10 cellular contexts compared by ENCODE assay signal in genomic region chr10:70440296-70441160, GRCh38. TPM values are rescaled to one million over a fixed set of nuclear protein-coding genes. Genes with fewer than 3 reads are reported as not detected.
DNase-seq lines count a peak whose midpoint lies in the region; ATAC-seq and TF ChIP-seq lines count a peak whose summit lies in the region.
"Had no signal": no experiment of that assay in that cellular context is flagged by ENCODE, and none has a peak within 500 bp of the region (broad histone marks: within the 10 kb centered on the region; RNA-seq: fewer than 3 reads in every experiment).

No MANE protein-coding gene starts in this region.

- peaks cover 0 to 35% (median 2%) of the 10 kb centered on the region in 3 experiments; a peak in 2 of 7 replicates for H3K36me3 Mint-ChIP-seq in H9 (ENCODE audit: insufficient read depth in 1 of 3, low read depth in 3 of 3)
- peaks cover 2 to 3% of the 10 kb centered on the region in 2 donors for H3K36me3 Mint-ChIP-seq in activated T-cell treated with anti-CD3 and anti-CD28 coated beads, Interleukin-2, amount 50 U/mL, for 72 hours (ENCODE audit: insufficient read depth in 2 of 2)

- peak overlapping the region; percentile 61 for H3K4me3 ChIP-seq in left ventricle myocardium inferior

- no peaks in the 10 kb centered on the region for H3K79me1 ChIP-seq in H9 (ENCODE audit: insufficient read depth, low read depth, low read length, poor library complexity, severe bottlenecking)

- peaks cover 7% of the 10 kb centered on the region; the same call in 1 of the 2 replicates for H3K27me3 ChIP-seq in H9 (ENCODE audit: insufficient read depth, low read length)
- H3K27me3 ChIP-seq in left ventricle myocardium inferior (ENCODE audit: low read depth), result peaks cover 46% of the 10 kb centered on the region

- no peak overlapping the region for H3T11ph ChIP-seq in H9 (ENCODE audit: low read length)

- H3K18ac ChIP-seq in H9 (ENCODE audit: insufficient read length, low read depth, low read length), result peak overlapping the region; percentile 6

- H3K14ac ChIP-seq in H9 (ENCODE audit: insufficient read depth, low read length), result peak overlapping the region; percentile 3; the same call in 1 of the 2 replicates

- H2BK20ac ChIP-seq in H9 (ENCODE audit: low read depth, low read length, poor library complexity, severe bottlenecking), result no peak overlapping the region

- no peak overlapping the region for H4K91ac ChIP-seq in H9 (ENCODE audit: insufficient read length, low read depth, low read length)

- H3K23me2 ChIP-seq in H9 (ENCODE audit: insufficient read length, low read depth, low read length, poor library complexity, severe bottlenecking), result peaks cover 14% of the 10 kb centered on the region

- H3K9me3 ChIP-seq in H9 (ENCODE audit: control insufficient read depth, low read depth, low read length) (no peaks in the 10 kb centered on the region), left ventricle myocardium inferior (replicated peaks) (no peaks in the 10 kb centered on the region)

- peak overlapping the region; percentile 66 for H3K4me2 ChIP-seq in H9 (ENCODE audit: insufficient read depth, insufficient read length, low read length)

- H3K27ac ChIP-seq in H9 (ENCODE audit: insufficient read length, low read depth, low read length) (no peak overlapping the region), left ventricle myocardium inferior (replicated peaks) (no peak overlapping the region)
- H3K27ac ChIP-seq: VCaP had no signal

- H3K4me1 Mint-ChIP-seq in H9, result peaks cover 43 to 47% of the 10 kb centered on the region in 2 experiments
- peaks cover 7% of the 10 kb centered on the region for H3K4me1 Mint-ChIP-seq in activated T-cell treated with anti-CD3 and anti-CD28 coated beads, Interleukin-2, amount 50 U/mL, for 72 hours (ENCODE audit: low read depth)

- no peak overlapping the region for H2BK12ac ChIP-seq in H9 (ENCODE audit: insufficient read length, low read depth, low read length)

- DNase-seq in H9 (peak; percentile 70), left ventricle myocardium inferior (no peak), retina (peak; percentile 55), NCI-H2029 (lab: John Stamatoyannopoulos, UW) (no peak), GDM1 (lab: John Stamatoyannopoulos, UW) (no peak)
- peak in 1 of 2 donors; percentile 13 for DNase-seq in activated T-cell treated with anti-CD3 and anti-CD28 coated beads, Interleukin-2, amount 50 U/mL, for 72 hours
- DNase-seq: NCI-H2171 had no signal

- H3K79me2 ChIP-seq in H9 (ENCODE audit: insufficient read depth, low read length), result peaks cover 9% of the 10 kb centered on the region

- H3K4ac ChIP-seq in H9 (ENCODE audit: low read depth, low read length), result no peak overlapping the region

- no peak overlapping the region for H4K5ac ChIP-seq in H9 (ENCODE audit: insufficient read length, low read depth, low read length)

- no peak overlapping the region for H2BK120ac ChIP-seq in H9 (ENCODE audit: low read depth, low read length, poor library complexity, severe bottlenecking)

- TF ChIP-seq CTCF in H9 (conservative IDR thresholded peaks at IDR 0.05), result no peak
- TF ChIP-seq CTCF in left ventricle myocardium inferior (IDR thresholded peaks at IDR 0.05; ENCODE audit: borderline replicate concordance), result peak; percentile 4

- peak; percentile 60 to 65 for ATAC-seq in activated T-cell treated with anti-CD3 and anti-CD28 coated beads, Interleukin-2, amount 50 U/mL, for 72 hours (replicated peaks in 1 of 2)
- no peak for ATAC-seq in HG02852 (IDR thresholded peaks at IDR 0.05; ENCODE audit: unreplicated experiment)
- ATAC-seq in HG03159 (IDR thresholded peaks at IDR 0.05; ENCODE audit: unreplicated experiment), result no peak

- intact Hi-C loops in left ventricle myocardium inferior (cut with micrococcal nuclease), result no loop called here

- H3K9me3 Mint-ChIP-seq in H9, result peaks cover 0 to 4% of the 10 kb centered on the region in 2 experiments; a peak in 2 of 5 replicates
- no peaks in the 10 kb centered on the region for H3K9me3 Mint-ChIP-seq in activated T-cell treated with anti-CD3 and anti-CD28 coated beads, Interleukin-2, amount 50 U/mL, for 72 hours

- no peak overlapping the region for H3K56ac ChIP-seq in H9 (ENCODE audit: insufficient read length, low read depth, low read length)

- no peak overlapping the region for H2AFZ ChIP-seq in H9 (ENCODE audit: low read length)

- peak overlapping the region; percentile 74 to 75 for H3K4me3 Mint-ChIP-seq in H9
- H3K4me3 Mint-ChIP-seq in activated T-cell treated with anti-CD3 and anti-CD28 coated beads, Interleukin-2, amount 50 U/mL, for 72 hours, result peak overlapping the region; percentile 75 to 79

- H3K23ac ChIP-seq in H9 (ENCODE audit: insufficient read length, low read depth, low read length), result no peak overlapping the region

- H4K8ac ChIP-seq in H9 (replicated peaks; ENCODE audit: insufficient read length, low read depth, low read length), result no peak overlapping the region

- H2AK5ac ChIP-seq in H9 (ENCODE audit: insufficient read length, low read length), result no peak overlapping the region

- no peak overlapping the region for H3K9ac ChIP-seq in H9 (ENCODE audit: extremely low read depth, insufficient read length, low read length)

- peak overlapping the region in 2 of 3 experiments; percentile 77 to 93; a peak in 3 of 7 replicates for H3K27ac Mint-ChIP-seq in H9
- no peak overlapping the region for H3K27ac Mint-ChIP-seq in activated T-cell treated with anti-CD3 and anti-CD28 coated beads, Interleukin-2, amount 50 U/mL, for 72 hours

- no peak overlapping the region for H2BK5ac ChIP-seq in H9 (ENCODE audit: insufficient read length, low read length)

- H3K4me1 ChIP-seq in H9 (ENCODE audit: insufficient read depth, low read length) (peaks cover 5% of the 10 kb centered on the region; the same call in 1 of the 2 replicates), left ventricle myocardium inferior (peaks cover 19% of the 10 kb centered on the region)

- no peak overlapping the region for H2BK15ac ChIP-seq in H9 (ENCODE audit: low read depth, low read length)

- H3K36me3 ChIP-seq in left ventricle myocardium inferior, result no peaks in the 10 kb centered on the region

- H4K20me1 ChIP-seq in H9 (ENCODE audit: control insufficient read depth, insufficient read depth, insufficient read length), result no peaks in the 10 kb centered on the region

- peaks cover 37% of the 10 kb centered on the region for H3K27me3 Mint-ChIP-seq in H9 (ENCODE audit: low read depth)
- peaks cover 39% of the 10 kb centered on the region for H3K27me3 Mint-ChIP-seq in activated T-cell treated with anti-CD3 and anti-CD28 coated beads, Interleukin-2, amount 50 U/mL, for 72 hours (ENCODE audit: low read depth)

- WGBS in H9 (ENCODE audit: extremely low coverage, insufficient read length, low lambda C conversion rate), result no CpG with 5 or more reads among the region's 69 CpGs

RNA-seq across cellular contexts. Expression of gene NODAL, which starts 1.0 kb away (rescaled TPM):
- total RNA-seq in H9 (2021) (80.7 and 84.7 TPM in 2 replicates), left ventricle myocardium inferior (0.16 TPM)
- not detected for total RNA-seq in activated T-cell treated with anti-CD3 and anti-CD28 coated beads, Interleukin-2, amount 50 U/mL, for 72 hours

RNA-seq across cellular contexts. Expression of gene EIF4EBP2, which starts 36.6 kb away (rescaled TPM):
- 91.1 and 93.2 TPM in 2 replicates for total RNA-seq in H9 (2021)
- total RNA-seq in activated T-cell treated with anti-CD3 and anti-CD28 coated beads, Interleukin-2, amount 50 U/mL, for 72 hours, result 10 to 100 TPM; 23.6 to 24.3 TPM
- 75.1 TPM for total RNA-seq in left ventricle myocardium inferior

RNA-seq across cellular contexts. Expression of gene PALD1, which starts 38.0 kb away (rescaled TPM):
- 21.1 and 21.6 TPM in 2 replicates for total RNA-seq in H9 (2021)
- total RNA-seq in activated T-cell treated with anti-CD3 and anti-CD28 coated beads, Interleukin-2, amount 50 U/mL, for 72 hours, result 1 to 10 TPM; 1.1 to 1.3 TPM
- 5.1 TPM for total RNA-seq in left ventricle myocardium inferior

RNA-seq across cellular contexts. Expression of gene LRRC20, which starts 58.1 kb away (rescaled TPM):
- total RNA-seq in H9 (2021) (4.8 and 6.0 TPM in 2 replicates), left ventricle myocardium inferior (75.4 TPM)
- 1 to 10 TPM; 3.6 to 5.8 TPM for total RNA-seq in activated T-cell treated with anti-CD3 and anti-CD28 coated beads, Interleukin-2, amount 50 U/mL, for 72 hours

Comparison
In these comparisons a context has a peak if more than half of its experiments do, and no peak if none do; other contexts are left out.
1. DNase-seq: peak in H9 (single experiment) and retina (single experiment); none in left ventricle myocardium inferior (single experiment), NCI-H2029 (single experiment) and GDM1 (single experiment).
2. ATAC-seq: peak in activated T-cell treated with anti-CD3 and anti-CD28 coated beads, Interleukin-2, amount 50 U/mL, for 72 hours (2 of 2); none in HG02852 (single experiment) and HG03159 (single experiment).
3. RNA of gene NODAL, which starts 1.0 kb away (total RNA-seq): 80.7 to 84.7 TPM in H9; 0.16 TPM in left ventricle myocardium inferior (single experiment) and not detected in activated T-cell treated with anti-CD3 and anti-CD28 coated beads, Interleukin-2, amount 50 U/mL, for 72 hours; every median in the first group is over 10 times any median in the second.